Comparison of ENCODE assay signal across 8 cellular contexts in genomic region chr21:41169258-41169576, GRCh38. TPM values are rescaled to one million over a fixed set of nuclear protein-coding genes. Genes with fewer than 3 reads are reported as not detected.
DNase-seq lines count a peak whose midpoint lies in the region; ATAC-seq and TF ChIP-seq lines count a peak whose summit lies in the region.

No MANE protein-coding gene starts in this region.

- no peak for ATAC-seq in heart left ventricle

- TF ChIP-seq CTCF in heart left ventricle (IDR thresholded peaks at IDR 0.05) (no peak), dorsolateral prefrontal cortex (IDR thresholded peaks at IDR 0.05 in 54 of 56, conservative IDR thresholded peaks at IDR 0.05 in 2 of 56; ENCODE audit: low read depth in 1 of 56, partially characterized antibody in 56 of 56) (no peak), vagina (IDR thresholded peaks at IDR 0.05) (no peak), adrenal gland (IDR thresholded peaks at IDR 0.05) (no peak)

- H3K36me3 ChIP-seq in heart left ventricle (no peaks in the 10 kb centered on the region), muscle layer of duodenum (ENCODE audit: control insufficient read depth in 1 of 2, insufficient read depth in 2 of 2, low read length in 2 of 2) (no peaks in the 10 kb centered on the region), vagina (no peaks in the 10 kb centered on the region), adrenal gland (replicated peaks in 1 of 2) (no peaks in the 10 kb centered on the region)

- H3K27me3 ChIP-seq in heart left ventricle: peaks cover 0 to 15% (median 0%) of the 10 kb centered on the region in 9 donors
- peaks cover 0 to 27% (median 0%) of the 10 kb centered on the region in 45 donors for H3K27me3 ChIP-seq in dorsolateral prefrontal cortex
- H3K27me3 ChIP-seq in muscle layer of duodenum (ENCODE audit: low read depth, low read length): no peaks in the 10 kb centered on the region
- H3K27me3 ChIP-seq in vagina: no peaks in the 10 kb centered on the region
- no peaks in the 10 kb centered on the region for H3K27me3 ChIP-seq in adrenal gland

- intact Hi-C loops in heart left ventricle (cut with DNase I): loop anchor here in 3 of 10 donors (1.0 to 10.0 kb wide), 2 partner anchors 46 to 196 kb away; partner anchors contain the start of gene MX2 (in 2 of the 3)
- intact Hi-C loops in cardiac septum (cut with DNase I): loop anchor here (5.0 kb wide), 1 partner anchor 38 kb away; no protein-coding TSS in a partner anchor
- intact Hi-C loops in dorsolateral prefrontal cortex (cut with DNase I): no loop called here
- intact Hi-C loops in vagina (cut with DNase I): loop anchor here (5.0 kb wide), 1 partner anchor 38 kb away; no protein-coding TSS in a partner anchor
- intact Hi-C loops in adrenal gland (cut with DNase I): no loop called here

- H3K4me1 ChIP-seq in heart left ventricle (peaks cover 0 to 51% (median 20%) of the 10 kb centered on the region in 12 donors), muscle layer of duodenum (ENCODE audit: control insufficient read depth in 1 of 2, insufficient read depth in 2 of 2, low read length in 2 of 2) (peaks cover 4 to 23% of the 10 kb centered on the region in 2 donors), vagina (peaks cover 39% of the 10 kb centered on the region), adrenal gland (replicated peaks in 1 of 2) (peaks cover 0 to 5% of the 10 kb centered on the region in 2 donors)

- DNase-seq in heart left ventricle (no peak), cardiac septum (ENCODE audit: low spot score) (no peak), dorsolateral prefrontal cortex (no peak), vagina (ENCODE audit: extremely low spot score in 2 of 2) (no peak), adrenal gland (no peak), erythroblast (lab: John Stamatoyannopoulos, UW) (no peak), NCI-H526 treated with DMSO at 0.1 percent for 48 hours (lab: John Stamatoyannopoulos, UW) (no peak)

- H3K9me3 ChIP-seq in heart left ventricle (no peaks in the 10 kb centered on the region), muscle layer of duodenum (ENCODE audit: control insufficient read depth in 1 of 2, low read length in 2 of 2) (no peaks in the 10 kb centered on the region), vagina (no peaks in the 10 kb centered on the region), adrenal gland (replicated peaks in 1 of 3) (no peaks in the 10 kb centered on the region)

- WGBS in heart left ventricle, 4 donors: 0 to 1% (median 1%) methylated on average over 3 of the region's 3 CpGs
- WGBS in adrenal gland, 4 donors: 0 to 5% (median 3%) methylated on average over 3 of the region's 3 CpGs

- no peak for TF ChIP-seq POLR2A in heart left ventricle (IDR thresholded peaks at IDR 0.05)
- no peak for TF ChIP-seq POLR2A in vagina (IDR thresholded peaks at IDR 0.05)
- TF ChIP-seq POLR2A in adrenal gland (IDR thresholded peaks at IDR 0.05): no peak
- TF ChIP-seq POLR2A in erythroblast (IDR thresholded peaks at IDR 0.05; ENCODE audit: low read length): no peak

- H3K27ac ChIP-seq in heart left ventricle (peak overlapping the region in 7 of 12 donors; percentile 40 to 98 (median 94)), dorsolateral prefrontal cortex (peak overlapping the region in 1 of 59 donors; percentile 73), muscle layer of duodenum (ENCODE audit: low read length) (peak overlapping the region; percentile 85), vagina (peak overlapping the region; percentile 98), adrenal gland (peak overlapping the region in 1 of 5 donors; percentile 86)

- H3K4me3 ChIP-seq in heart left ventricle: peak overlapping the region in 11 of 12 donors; percentile 64 to 98 (median 79)
- peak overlapping the region in 58 of 59 donors; percentile 27 to 82 (median 70) for H3K4me3 ChIP-seq in dorsolateral prefrontal cortex
- H3K4me3 ChIP-seq in muscle layer of duodenum (ENCODE audit: low read depth in 1 of 2, low read length in 2 of 2): peak overlapping the region; percentile 55 to 63
- peak overlapping the region; percentile 91 to 93 for H3K4me3 ChIP-seq in vagina
- H3K4me3 ChIP-seq in adrenal gland: peak overlapping the region in 2 of 4 donors; percentile 54 to 65

RNA-seq across cellular contexts. Expression of gene BACE2, which starts 1.3 kb away (rescaled TPM):
- total RNA-seq in heart left ventricle (10 to 100 TPM; 10.3 to 30.3 (median 15.6) TPM), cardiac septum (20.0 TPM), dorsolateral prefrontal cortex (10 to 100 TPM in 87 of 120 experiments, 1 to 10 TPM in 33; 4.1 to 30.8 (median 12.2) TPM), vagina (43.7 TPM), adrenal gland (10 to 100 TPM; 11.9 to 24.4 (median 16.5) TPM)
- polyA plus RNA-seq in heart left ventricle (10 to 100 TPM in 1 of 2 donors, 1 to 10 TPM in 1; 3.8 to 21.9 TPM), adrenal gland (10 to 100 TPM in 1 of 3 donors, 1 to 10 TPM in 2; 3.9 to 15.9 (median 6.6) TPM)

Comparison
In these comparisons a context has a peak if more than half of its experiments do, and no peak if none do; other contexts are left out.
1. intact Hi-C loops: an anchor here in cardiac septum (5.0 kb wide) and vagina (5.0 kb wide); none called in dorsolateral prefrontal cortex and adrenal gland.